8 cellular contexts compared by ENCODE assay signal in genomic region chr10:22597142-22597541, GRCh38.
DNase-seq lines count a peak whose midpoint lies in the region; ATAC-seq and TF ChIP-seq lines count a peak whose summit lies in the region.

No MANE protein-coding gene starts in this region.

- peaks cover 19% of the 10 kb centered on the region for H4K20me1 ChIP-seq in BLaER1

- 90 to 98% methylated on average over 4 to 5 of the region's 5 CpGs for WGBS in endodermal cell (ENCODE audit: insufficient coverage in 1 of 2, insufficient read length in 1 of 2), 2 experiments

- H3K27me3 ChIP-seq in BLaER1 = no peaks in the 10 kb centered on the region
- no peaks in the 10 kb centered on the region for H3K27me3 ChIP-seq in endodermal cell (ENCODE audit: control insufficient read depth, insufficient read depth, low read length, poor library complexity, severe bottlenecking)

- H3K36me3 ChIP-seq in BLaER1 = peaks cover 25% of the 10 kb centered on the region
- no peaks in the 10 kb centered on the region for H3K36me3 ChIP-seq in endodermal cell (ENCODE audit: control insufficient read depth, insufficient read depth, low read length)

- no peak for TF ChIP-seq CTCF in endodermal cell (conservative IDR thresholded peaks at IDR 0.05)

- H3K4me3 ChIP-seq in BLaER1 = no peak overlapping the region
- no peak overlapping the region for H3K4me3 ChIP-seq in endodermal cell (ENCODE audit: low read length)

- H3K4me1 ChIP-seq in BLaER1 (peaks cover 67% of the 10 kb centered on the region), endodermal cell (ENCODE audit: control insufficient read depth, insufficient read depth, low read length) (no peaks in the 10 kb centered on the region)

- ATAC-seq in GM19351 (IDR thresholded peaks at IDR 0.05; ENCODE audit: unreplicated experiment) (peak; percentile 74), HG03354 (IDR thresholded peaks at IDR 0.05; ENCODE audit: poor library complexity, severe bottlenecking, unreplicated experiment) (peak; percentile 60)

- no peaks in the 10 kb centered on the region for H3K36me3 Mint-ChIP-seq in endodermal cell (ENCODE audit: low read depth)

- H3K4me3 Mint-ChIP-seq in endodermal cell = no peak overlapping the region

- peaks cover 12% of the 10 kb centered on the region for H3K4me1 Mint-ChIP-seq in endodermal cell

- no peak overlapping the region for H3K27ac Mint-ChIP-seq in endodermal cell

- H3K27me3 Mint-ChIP-seq in endodermal cell (ENCODE audit: insufficient read depth) = no peaks in the 10 kb centered on the region

- H3K9ac ChIP-seq in BLaER1 (no peak overlapping the region), endodermal cell (ENCODE audit: extremely low read depth, low read length, poor library complexity, severe bottlenecking) (no peak overlapping the region)

- H3K4me2 ChIP-seq in BLaER1 = peak overlapping the region; percentile 15; the same call in 1 of the 2 replicates

- H3K9me3 Mint-ChIP-seq in endodermal cell = no peaks in the 10 kb centered on the region

- H3K9me3 ChIP-seq in BLaER1 = no peaks in the 10 kb centered on the region; the same call in 1 of the 2 replicates
- no peaks in the 10 kb centered on the region for H3K9me3 ChIP-seq in endodermal cell (ENCODE audit: control insufficient read depth, low read length)

- DNase-seq in endodermal cell (peak; percentile 54), activated T-cell treated with anti-CD3 and anti-CD28 coated beads for 4 hours (no peak)
- no peak for DNase-seq in stimulated activated naive CD4-positive, alpha-beta T cell treated with Interleukin-2 at 50 U/mL for 16 hours (lab: John Stamatoyannopoulos, UW)
- no peak for DNase-seq in stimulated activated naive CD4-positive, alpha-beta T cell (lab: John Stamatoyannopoulos, UW)
- DNase-seq in activated CD4-positive, alpha-beta T cell treated with anti-CD3 and anti-CD28 coated beads for 4 hours = no peak

- H3K27ac ChIP-seq in BLaER1 (no peak overlapping the region), endodermal cell (ENCODE audit: low read depth, low read length) (no peak overlapping the region)
